ENCODE assay signal across 16 cellular contexts in the genomic region with DNA sequence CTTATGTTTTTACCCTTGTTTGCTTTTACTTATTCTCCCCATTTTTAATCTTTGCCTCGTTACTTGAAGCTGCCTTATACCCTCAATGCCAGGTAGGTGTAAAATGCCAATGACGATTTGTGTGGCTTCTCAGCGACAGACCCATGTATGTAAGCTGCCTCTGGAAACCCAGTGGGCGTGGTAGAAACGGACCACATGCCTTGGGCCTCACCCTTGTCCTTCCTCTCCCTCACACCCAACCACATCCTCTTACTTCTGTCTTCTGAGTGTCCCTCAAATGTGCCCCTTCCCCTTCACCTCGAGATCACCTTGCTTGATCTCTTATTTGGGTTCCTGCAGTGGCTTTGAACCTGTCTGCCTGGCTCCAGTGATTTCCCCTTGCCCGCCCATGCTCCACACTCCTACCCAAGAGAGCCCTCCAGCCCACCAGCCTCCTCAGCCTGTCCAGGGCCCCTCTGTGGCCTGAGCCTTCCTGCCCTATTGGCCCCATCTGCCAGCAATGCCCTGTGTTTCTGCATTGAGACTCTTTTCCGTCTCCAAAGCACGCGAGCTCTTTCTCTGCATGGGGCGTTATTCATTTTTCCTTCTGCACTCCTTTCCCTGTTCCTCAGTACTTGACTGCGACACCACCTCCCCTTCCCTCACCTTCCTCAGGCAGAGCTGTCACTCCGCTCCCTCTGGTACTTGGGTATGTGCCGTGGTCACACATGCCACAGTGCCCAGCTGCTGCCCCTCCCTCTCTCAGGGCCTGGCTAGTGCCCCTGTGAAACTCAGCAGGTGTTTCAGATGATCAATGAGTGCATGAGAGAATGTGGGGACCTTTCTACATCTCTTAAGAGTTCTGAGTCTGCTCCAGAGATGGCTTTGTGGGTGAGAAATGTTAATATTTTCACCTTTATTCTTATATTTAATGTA.
DNase-seq lines count a peak whose midpoint lies in the region; ATAC-seq, FAIRE-seq and TF ChIP-seq lines count a peak whose summit lies in the region.
"Had no signal": no experiment of that assay in that cellular context is flagged by ENCODE, and none has a peak within 500 bp of the region (broad histone marks: within the 10 kb centered on the region; RNA-seq: fewer than 3 reads in every experiment).

No MANE protein-coding gene starts in this region.

- dilution Hi-C loops in IMR-90 (cut with HindIII; ENCODE audit: low sequenced_read_pairs, unreplicated experiment): no loop called here

- no peak overlapping the region for H3K9ac ChIP-seq in IMR-90 (ENCODE audit: low read depth, low read length)

- no peaks in the 10 kb centered on the region for H4K20me1 ChIP-seq in IMR-90 (ENCODE audit: insufficient read depth, low read length)

- H3K36me3 ChIP-seq in IMR-90 (ENCODE audit: control insufficient read depth, insufficient read depth, low read length) (no peaks in the 10 kb centered on the region), MG63 (no peaks in the 10 kb centered on the region)
- H3K36me3 ChIP-seq: left ventricle myocardium inferior, Peyer's patch had no signal

- peak overlapping the region; percentile 34 for H2AK9ac ChIP-seq in IMR-90 (replicated peaks; ENCODE audit: low read depth, low read length, poor library complexity)

- no peaks in the 10 kb centered on the region for H3K36me3 Mint-ChIP-seq in activated CD8-positive, alpha-beta T cell treated with anti-CD3 and anti-CD28 coated beads, Interleukin-2, amount 10 ng/mL, durations not matched to agents 7 days and 5 days (ENCODE audit: low read depth)
- no peaks in the 10 kb centered on the region for H3K36me3 Mint-ChIP-seq in naive B cell

- no peak overlapping the region for H3K23ac ChIP-seq in IMR-90 (ENCODE audit: low read depth, low read length)

- no peak overlapping the region for H3K14ac ChIP-seq in IMR-90 (replicated peaks; ENCODE audit: low read depth, low read length)

- no peak overlapping the region for H2BK15ac ChIP-seq in IMR-90 (ENCODE audit: low read depth, low read length)

- peak overlapping the region; percentile 57 for H3K27ac ChIP-seq in C4-2B
- H3K27ac ChIP-seq in IMR-90 (ENCODE audit: insufficient read depth, low read length): no peak overlapping the region
- H3K27ac ChIP-seq: epithelial cell of prostate, hepatocyte, left ventricle myocardium inferior, Peyer's patch had no signal

- intact Hi-C loops in IMR-90 (cut with micrococcal nuclease): loop anchor here (10.0 kb wide), 2 partner anchors 314 to 804 kb away; no protein-coding TSS in a partner anchor

- peak overlapping the region; percentile 53 for H3K27ac Mint-ChIP-seq in activated CD8-positive, alpha-beta T cell treated with anti-CD3 and anti-CD28 coated beads, Interleukin-2, amount 10 ng/mL, durations not matched to agents 7 days and 5 days
- H3K27ac Mint-ChIP-seq in naive B cell: peak overlapping the region in 5 of 6 donors; percentile 15 to 84 (median 54)

- H3K4me1 Mint-ChIP-seq in activated CD8-positive, alpha-beta T cell treated with anti-CD3 and anti-CD28 coated beads, Interleukin-2, amount 10 ng/mL, durations not matched to agents 7 days and 5 days (ENCODE audit: low read depth): peaks cover 48% of the 10 kb centered on the region
- H3K4me1 Mint-ChIP-seq in naive B cell: peaks cover 30 to 35% (median 34%) of the 10 kb centered on the region in 3 donors

- H3K4me3 Mint-ChIP-seq in activated CD8-positive, alpha-beta T cell treated with anti-CD3 and anti-CD28 coated beads, Interleukin-2, amount 10 ng/mL, durations not matched to agents 7 days and 5 days: peak overlapping the region; percentile 32
- H3K4me3 Mint-ChIP-seq in naive B cell: peak overlapping the region in 4 of 8 donors; percentile 1 to 41 (median 20)

- ATAC-seq in IMR-90 (ENCODE audit: low read depth) (no peak), naive B cell (ENCODE audit: low read depth in 2 of 2) (no peak), HG03521 (IDR thresholded peaks at IDR 0.05; ENCODE audit: unreplicated experiment) (no peak)
- peak; percentile 67 for ATAC-seq in activated CD8-positive, alpha-beta T cell treated with anti-CD3 and anti-CD28 coated beads, Interleukin-2, amount 10 ng/mL, durations not matched to agents 7 days and 5 days

- H2AK5ac ChIP-seq in IMR-90 (ENCODE audit: low read depth, low read length): peak overlapping the region; percentile 91

- CTCF ChIA-PET in IMR-90 (lab: Yijun Ruan, JAX): no interaction called here
- CTCF ChIA-PET in activated CD8-positive, alpha-beta T cell treated with anti-CD3 and anti-CD28 coated beads, Interleukin-2, amount 10 ng/mL, durations not matched to agents 7 days and 5 days (lab: Charles Lee): interaction anchor here (1.0 kb wide), 1 partner anchor 73 kb away, joined by 3 read pairs; no protein-coding TSS in a partner anchor

- H3K9me1 ChIP-seq in IMR-90 (ENCODE audit: insufficient read depth, low read length): no peaks in the 10 kb centered on the region

- POLR2A ChIA-PET in IMR-90 (lab: Charles Lee; ENCODE audit: unreplicated experiment): no interaction called here
- POLR2A ChIA-PET in activated CD8-positive, alpha-beta T cell treated with anti-CD3 and anti-CD28 coated beads, Interleukin-2, amount 10 ng/mL, durations not matched to agents 7 days and 5 days (lab: Charles Lee): no interaction called here

- no peak overlapping the region for H4K91ac ChIP-seq in IMR-90 (ENCODE audit: insufficient read depth, low read depth, low read length)

- no peak for DNase-seq in IMR-90
- peak; percentile 58 for DNase-seq in activated CD8-positive, alpha-beta T cell treated with anti-CD3 and anti-CD28 coated beads, Interleukin-2, amount 10 ng/mL, durations not matched to agents 7 days and 5 days
- no peak for DNase-seq in naive B cell
- DNase-seq in DMS53 (lab: John Stamatoyannopoulos, UW): no peak
- no peak for DNase-seq in MG63
- no peak for DNase-seq in GM12892 (ENCODE audit: insufficient read length)
- DNase-seq: activated T-cell treated with anti-CD3 and anti-CD28 coated beads, Interleukin-2, amount 50 U/mL, for 48 hours; left ventricle myocardium inferior; NCI-H1048; NCI-H510A; Peyer's patch had no signal

- 0 out of 2 replicates have a peak overlapping the region, but pooled peaks have one; percentile 29 for H3K4ac ChIP-seq in IMR-90 (ENCODE audit: low read depth, low read length)

- no peak overlapping the region for H2BK20ac ChIP-seq in IMR-90 (ENCODE audit: low read depth, low read length)

- 98% methylated on average over 6 of the region's 14 CpGs; no CpG with 5 or more reads in 1 of the 2 experiments for WGBS in IMR-90 (ENCODE audit: extremely low coverage in 2 of 2, insufficient read length in 1 of 2), 2 experiments

- no peak overlapping the region for H4K5ac ChIP-seq in IMR-90 (ENCODE audit: low read depth, low read length)

- H3K4me3 ChIP-seq in IMR-90 (ENCODE audit: insufficient read depth, low read depth, low read length): no peak overlapping the region
- no peak overlapping the region for H3K4me3 ChIP-seq in MG63
- H3K4me3 ChIP-seq: hepatocyte, left ventricle myocardium inferior, Peyer's patch had no signal

- H3K27me3 Mint-ChIP-seq in activated CD8-positive, alpha-beta T cell treated with anti-CD3 and anti-CD28 coated beads, Interleukin-2, amount 10 ng/mL, durations not matched to agents 7 days and 5 days (ENCODE audit: low read depth): no peaks in the 10 kb centered on the region
- H3K27me3 Mint-ChIP-seq in naive B cell: no peaks in the 10 kb centered on the region

- H3K9me3 ChIP-seq in IMR-90 (ENCODE audit: control insufficient read depth, insufficient read depth, low read length): no peaks in the 10 kb centered on the region
- no peaks in the 10 kb centered on the region for H3K9me3 ChIP-seq in MG63
- H3K9me3 ChIP-seq: left ventricle myocardium inferior, Peyer's patch had no signal

- H2BK5ac ChIP-seq in IMR-90 (ENCODE audit: low read depth, low read length, poor library complexity, severe bottlenecking): no peak overlapping the region

- H3K9me3 Mint-ChIP-seq in activated CD8-positive, alpha-beta T cell treated with anti-CD3 and anti-CD28 coated beads, Interleukin-2, amount 10 ng/mL, durations not matched to agents 7 days and 5 days (ENCODE audit: insufficient read depth): no peaks in the 10 kb centered on the region
- no peaks in the 10 kb centered on the region for H3K9me3 Mint-ChIP-seq in naive B cell

- TF ChIP-seq POLR2A in IMR-90 (IDR thresholded peaks at IDR 0.05; ENCODE audit: low read depth, low read length): no peak
- no peak for TF ChIP-seq POLR2A in GM12892 (IDR thresholded peaks at IDR 0.05; ENCODE audit: low read depth, low read length)

- H3K56ac ChIP-seq in IMR-90 (ENCODE audit: extremely low read depth, insufficient read depth, low read length): no peak overlapping the region

- no peak for TF ChIP-seq CTCF in C4-2B (conservative IDR thresholded peaks at IDR 0.05)
- no peak for TF ChIP-seq CTCF in IMR-90 (conservative IDR thresholded peaks at IDR 0.05; ENCODE audit: low read depth, low read length)

- H3K18ac ChIP-seq in IMR-90 (ENCODE audit: low read depth, low read length): no peak overlapping the region

- H3K4me2 ChIP-seq in IMR-90 (ENCODE audit: low read depth, low read length): no peak overlapping the region
- H3K4me2 ChIP-seq: hepatocyte had no signal

- H3K27me3 ChIP-seq in IMR-90 (ENCODE audit: control insufficient read depth, insufficient read depth, low read length) (no peaks in the 10 kb centered on the region), MG63 (no peaks in the 10 kb centered on the region)
- H3K27me3 ChIP-seq: hepatocyte, Peyer's patch had no signal

- H3K4me1 ChIP-seq in IMR-90 (ENCODE audit: control insufficient read depth, insufficient read depth, low read length): peaks cover 2% of the 10 kb centered on the region; the same call in 1 of the 2 replicates
- H3K4me1 ChIP-seq: Peyer's patch had no signal

- H4K8ac ChIP-seq in IMR-90 (ENCODE audit: low read depth in 2 of 2, low read length in 2 of 2): no peak overlapping the region

- FAIRE-seq in GM12892 (lab: Jason Lieb, UNC): no peak
- FAIRE-seq: G401.6 had no signal

- H2BK120ac ChIP-seq in IMR-90 (ENCODE audit: low read depth, low read length): no peak overlapping the region

- no peak overlapping the region for H2AFZ ChIP-seq in IMR-90 (replicated peaks; ENCODE audit: low read length, poor library complexity)
- H2AFZ ChIP-seq: hepatocyte had no signal

- no peak for TF ChIP-seq RAD21 in IMR-90 (IDR thresholded peaks at IDR 0.05; ENCODE audit: low read length)

- no peaks in the 10 kb centered on the region for H3K79me1 ChIP-seq in IMR-90 (ENCODE audit: low read depth in 1 of 2, low read length in 2 of 2)

- in situ Hi-C loops in IMR-90 (cut with MboI; ENCODE audit: low sequenced_read_pairs): loop anchor here (5.0 kb wide), 2 partner anchors 722 to 992 kb away; no protein-coding TSS in a partner anchor

- BruUV-seq in IMR-90 (replicated peaks; lab: Mats Ljungman, UMichigan): no TSS peak

TF ChIP-seq in IMR-90, 13 proteins besides CTCF, POLR2A, EP300 and RAD21 (continues in another document):
- TF ChIP-seq MXI1 (IDR thresholded peaks at IDR 0.05; ENCODE audit: borderline replicate concordance, low read depth, low read length): no peak
- TF ChIP-seq RFX5 (IDR thresholded peaks at IDR 0.05; ENCODE audit: low read depth, low read length): no peak
- no peak for TF ChIP-seq NFE2L2 (IDR thresholded peaks at IDR 0.05; ENCODE audit: low read depth, low read length)
- TF ChIP-seq MAZ (IDR thresholded peaks at IDR 0.05; ENCODE audit: borderline replicate concordance, low read depth, low read length): no peak
- no peak for TF ChIP-seq CHD1 (IDR thresholded peaks at IDR 0.05; ENCODE audit: low read depth, low read length)
- TF ChIP-seq MAFK (IDR thresholded peaks at IDR 0.05; ENCODE audit: low read depth, low read length): no peak
